Comparison of ENCODE assay signal across 38 cellular contexts in the genomic region with DNA sequence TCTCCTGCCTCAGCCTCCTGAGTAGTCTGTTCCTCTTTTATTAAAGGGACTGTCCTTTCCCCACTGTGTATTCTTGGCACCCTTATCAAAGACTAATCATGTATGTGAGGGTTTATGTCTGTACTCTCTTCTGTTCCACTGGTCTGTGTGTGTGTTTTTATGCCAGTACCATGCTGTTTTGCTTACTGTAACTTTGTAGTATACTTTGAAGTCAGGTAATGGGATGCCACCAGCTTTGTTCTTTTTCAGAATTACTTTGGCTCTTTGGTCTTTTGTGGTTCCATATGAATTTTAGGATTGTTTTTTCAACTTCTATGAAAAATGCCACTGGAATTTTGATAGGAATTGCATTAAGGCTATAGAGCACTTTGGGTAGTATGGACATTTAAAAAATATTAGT. TPM values are rescaled to one million over a fixed set of nuclear protein-coding genes. Genes with fewer than 3 reads are reported as not detected.
"Had no signal": no experiment of that assay in that cellular context is flagged by ENCODE, and none has a peak within 500 bp of the region (broad histone marks: within the 10 kb centered on the region; RNA-seq: fewer than 3 reads in every experiment).

No MANE protein-coding gene starts in this region.

- H3K27ac ChIP-seq: ascending aorta, cardiac muscle cell, VCaP had no signal

- DNase-seq: activated B cell treated with CpG ODN at 0.5 μM for 24 hours; activated CD4-positive, alpha-beta memory T cell treated with anti-CD3 and anti-CD28 coated beads for 36 hours; activated CD4-positive, alpha-beta T cell treated with anti-CD3 and anti-CD28 coated beads for 4 hours; activated CD4-positive, alpha-beta T cell treated with anti-CD3 and anti-CD28 coated beads, Interleukin-2, amount 10 ng/mL, durations not matched to agents 24 days and 14 days; activated CD4-positive, alpha-beta T cell treated with anti-CD3 and anti-CD28 coated beads, Interleukin-2, amount 50 U/mL, for 1 hour; activated CD4-positive, alpha-beta T cell treated with anti-CD3 and anti-CD28 coated beads, Interleukin-2, amount 50 U/mL, for 4 hours; activated CD4-positive, CD25-positive, alpha-beta regulatory T cell treated with anti-CD3 and anti-CD28 coated beads, Interleukin-2, amount 50 U/mL, for 72 hours; activated CD8-positive, alpha-beta memory T cell treated with anti-CD3 and anti-CD28 coated beads, Interleukin-2, amount 50 U/mL, for 4 hours; activated CD8-positive, alpha-beta T cell treated with anti-CD3 and anti-CD28 coated beads for 36 hours; activated effector memory CD4-positive, alpha-beta T cell treated with Interleukin-2 at 50 U/mL for 16 hours; activated gamma-delta T cell; activated naive CD4-positive, alpha-beta T cell treated with anti-CD3 and anti-CD28 coated beads, Interleukin-2, amount 10 ng/mL, durations not matched to agents 7 days and 5 days; activated naive CD4-positive, alpha-beta T cell treated with Interleukin-2 at 50 U/mL for 16 hours; activated naive CD8-positive, alpha-beta T cell treated with anti-CD3 and anti-CD28 coated beads, Interleukin-2, amount 10 ng/mL, durations not matched to agents 7 days and 5 days; activated naive CD8-positive, alpha-beta T cell treated with anti-CD3 and anti-CD28 coated beads, Interleukin-2, amount 50 U/mL, for 24 hours; activated T-cell treated with anti-CD3 and anti-CD28 coated beads for 4 hours; activated T-cell treated with anti-CD3 and anti-CD28 coated beads, Interleukin-2, amount 50 U/mL, for 1 hour; activated T-cell treated with anti-CD3 and anti-CD28 coated beads, Interleukin-2, amount 50 U/mL, for 4 hours; activated T-cell treated with anti-CD3 and anti-CD28 coated beads, Interleukin-2, amount 50 U/mL, for 72 hours; amygdala; anterior cingulate cortex; caudate nucleus; cerebellar nuclear complex; T-helper 1 cell; T-helper 2 cell; T-helper 9 cell had no signal

- H3K36me3 Mint-ChIP-seq: activated CD4-positive, alpha-beta memory T cell treated with anti-CD3 and anti-CD28 coated beads for 36 hours; activated naive CD4-positive, alpha-beta T cell treated with anti-CD3 and anti-CD28 coated beads, Interleukin-2, amount 10 ng/mL, durations not matched to agents 7 days and 5 days; activated naive CD8-positive, alpha-beta T cell; activated naive CD8-positive, alpha-beta T cell treated with anti-CD3 and anti-CD28 coated beads, Interleukin-2, amount 10 ng/mL, durations not matched to agents 7 days and 5 days had no signal

- ATAC-seq: activated CD8-positive, alpha-beta T cell treated with anti-CD3 and anti-CD28 coated beads for 36 hours; activated naive CD8-positive, alpha-beta T cell treated with anti-CD3 and anti-CD28 coated beads, Interleukin-2, amount 50 U/mL, for 24 hours; activated T-cell treated with anti-CD3 and anti-CD28 coated beads, Interleukin-2, amount 50 U/mL, for 4 hours; activated T-cell treated with anti-CD3 and anti-CD28 coated beads, Interleukin-2, amount 50 U/mL, for 72 hours had no signal

- H3K27ac Mint-ChIP-seq: activated B cell treated with CpG ODN at 0.5 μM for 24 hours; activated CD4-positive, alpha-beta memory T cell treated with anti-CD3 and anti-CD28 coated beads for 36 hours; activated CD4-positive, alpha-beta T cell treated with anti-CD3 and anti-CD28 coated beads, Interleukin-2, amount 10 ng/mL, durations not matched to agents 24 days and 14 days; activated CD8-positive, alpha-beta T cell treated with anti-CD3 and anti-CD28 coated beads for 36 hours; activated naive CD4-positive, alpha-beta T cell treated with anti-CD3 and anti-CD28 coated beads, Interleukin-2, amount 10 ng/mL, durations not matched to agents 7 days and 5 days; activated naive CD8-positive, alpha-beta T cell; activated naive CD8-positive, alpha-beta T cell treated with anti-CD3 and anti-CD28 coated beads, Interleukin-2, amount 10 ng/mL, durations not matched to agents 7 days and 5 days; activated naive CD8-positive, alpha-beta T cell treated with anti-CD3 and anti-CD28 coated beads, Interleukin-2, amount 50 U/mL, for 24 hours; activated T-cell treated with anti-CD3 and anti-CD28 coated beads, Interleukin-2, amount 50 U/mL, for 72 hours; activated T-helper 2 cell treated with anti-CD3 and anti-CD28 coated beads, Interferon-gamma antibody, Interleukin-2, Interleukin-4, amounts not matched to agents 10 μg/mL and 5 μg/mL and 100 μg/mL, durations not matched to agents 14 hours and 24 hours and 36 hours; brain; T-helper 1 cell treated with Interleukin-12 subunit alpha and Interleukin-12 subunit beta and Interleukin-4 antibody, amounts not matched to agents 30 μg/mL and 1 μg/mL, for 36 hours; T-helper 2 cell treated with Interferon-gamma antibody and Interleukin-4, amounts not matched to agents 5 μg/mL and 100 μg/mL, for 36 hours had no signal

- H3K4me3 Mint-ChIP-seq: activated B cell treated with CpG ODN at 0.5 μM for 24 hours; activated CD4-positive, alpha-beta memory T cell treated with anti-CD3 and anti-CD28 coated beads for 36 hours; activated CD4-positive, alpha-beta T cell treated with anti-CD3 and anti-CD28 coated beads, Interleukin-2, amount 10 ng/mL, durations not matched to agents 24 days and 14 days; activated CD8-positive, alpha-beta T cell treated with anti-CD3 and anti-CD28 coated beads for 36 hours; activated naive CD4-positive, alpha-beta T cell treated with anti-CD3 and anti-CD28 coated beads, Interleukin-2, amount 10 ng/mL, durations not matched to agents 7 days and 5 days; activated naive CD8-positive, alpha-beta T cell; activated naive CD8-positive, alpha-beta T cell treated with anti-CD3 and anti-CD28 coated beads, Interleukin-2, amount 10 ng/mL, durations not matched to agents 7 days and 5 days; activated naive CD8-positive, alpha-beta T cell treated with anti-CD3 and anti-CD28 coated beads, Interleukin-2, amount 50 U/mL, for 24 hours; activated T-cell treated with anti-CD3 and anti-CD28 coated beads, Interleukin-2, amount 50 U/mL, for 4 hours; activated T-cell treated with anti-CD3 and anti-CD28 coated beads, Interleukin-2, amount 50 U/mL, for 72 hours; brain; central memory CD8-positive, alpha-beta T cell; T-helper 1 cell treated with Interleukin-12 subunit alpha and Interleukin-12 subunit beta and Interleukin-4 antibody, amounts not matched to agents 30 μg/mL and 1 μg/mL, for 36 hours; T-helper 2 cell treated with Interferon-gamma antibody and Interleukin-4, amounts not matched to agents 5 μg/mL and 100 μg/mL, for 36 hours had no signal

- H3K27me3 ChIP-seq: ascending aorta had no signal

- H3K4me3 ChIP-seq: ascending aorta, cardiac muscle cell had no signal

- FAIRE-seq: bronchial epithelial cell, TTC549 had no signal

- H3K36me3 ChIP-seq: ascending aorta, cardiac muscle cell had no signal

- H3K9me3 Mint-ChIP-seq: activated B cell treated with CpG ODN at 0.5 μM for 24 hours; activated CD4-positive, alpha-beta memory T cell treated with anti-CD3 and anti-CD28 coated beads for 36 hours; activated CD4-positive, alpha-beta T cell treated with anti-CD3 and anti-CD28 coated beads, Interleukin-2, amount 10 ng/mL, durations not matched to agents 24 days and 14 days; activated CD8-positive, alpha-beta T cell treated with anti-CD3 and anti-CD28 coated beads for 36 hours; activated naive CD8-positive, alpha-beta T cell treated with anti-CD3 and anti-CD28 coated beads, Interleukin-2, amount 10 ng/mL, durations not matched to agents 7 days and 5 days; activated naive CD8-positive, alpha-beta T cell treated with anti-CD3 and anti-CD28 coated beads, Interleukin-2, amount 50 U/mL, for 24 hours; activated T-cell treated with anti-CD3 and anti-CD28 coated beads, Interleukin-2, amount 50 U/mL, for 4 hours; activated T-helper 2 cell treated with anti-CD3 and anti-CD28 coated beads, Interferon-gamma antibody, Interleukin-2, Interleukin-4, amounts not matched to agents 10 μg/mL and 5 μg/mL and 100 μg/mL, durations not matched to agents 14 hours and 24 hours and 36 hours; central memory CD8-positive, alpha-beta T cell; T-helper 1 cell treated with Interleukin-12 subunit alpha and Interleukin-12 subunit beta and Interleukin-4 antibody, amounts not matched to agents 30 μg/mL and 1 μg/mL, for 36 hours; T-helper 2 cell treated with Interferon-gamma antibody and Interleukin-4, amounts not matched to agents 5 μg/mL and 100 μg/mL, for 36 hours had no signal

- H3K9me3 ChIP-seq: ascending aorta had no signal

RNA-seq across cellular contexts. Expression of a gene that starts 14.1 kb away (rescaled TPM):
- total RNA-seq: activated CD4-positive, alpha-beta T cell treated with anti-CD3 and anti-CD28 coated beads, Interleukin-2, amount 10 ng/mL, durations not matched to agents 24 days and 14 days; activated CD8-positive, alpha-beta memory T cell treated with anti-CD3 and anti-CD28 coated beads for 36 hours; ascending aorta; bronchial epithelial cell had no signal
